In genomic region chr2:175414872-175415487, GRCh38 we compare ENCODE assay signal across 7 cellular contexts.
DNase-seq lines count a peak whose midpoint lies in the region; ATAC-seq and TF ChIP-seq lines count a peak whose summit lies in the region.

No MANE protein-coding gene starts in this region.

- TF ChIP-seq RAD21 in liver (IDR thresholded peaks at IDR 0.05): peak; percentile 71 to 76

- H3K27ac ChIP-seq in liver (ENCODE audit: low read depth in 1 of 2, low read length in 2 of 2): no peak overlapping the region

- 38% methylated on average over 3 of the region's 3 CpGs for WGBS in liver

- ATAC-seq in HG03354 (IDR thresholded peaks at IDR 0.05; ENCODE audit: poor library complexity, severe bottlenecking, unreplicated experiment) (peak; percentile 78), HG02610 (IDR thresholded peaks at IDR 0.05; ENCODE audit: unreplicated experiment) (no peak), HG02623 (IDR thresholded peaks at IDR 0.05; ENCODE audit: unreplicated experiment) (no peak)

- peaks cover 0 to 4% (median 0%) of the 10 kb centered on the region in 4 donors for H3K27me3 ChIP-seq in liver (ENCODE audit: control insufficient read depth in 4 of 4, insufficient read depth in 4 of 4, low read length in 3 of 4)

- H3K9me3 ChIP-seq in liver (ENCODE audit: control insufficient read depth in 4 of 4, low read length in 3 of 4): no peaks in the 10 kb centered on the region

- DNase-seq in ELF-1 (ENCODE audit: low read depth, low spot score) (peak; percentile 50), NOMO-1 treated with dmso at 0.1 percent for 144 hours (lab: John Stamatoyannopoulos, UW; ENCODE audit: unreplicated experiment) (peak; percentile 47), choroid plexus epithelial cell (ENCODE audit: low read depth) (peak; percentile 76)

- TF ChIP-seq CTCF in choroid plexus epithelial cell (conservative IDR thresholded peaks at IDR 0.05; ENCODE audit: low read depth, low read length) (peak; percentile 78), liver (IDR thresholded peaks at IDR 0.05; ENCODE audit: low read depth, low read length, missing input control) (peak; percentile 58)

- H3K36me3 ChIP-seq in liver (ENCODE audit: control insufficient read depth in 4 of 4, insufficient read depth in 3 of 4, low read depth in 1 of 4, low read length in 3 of 4): no peaks in the 10 kb centered on the region

- no peak overlapping the region for H3K4me3 ChIP-seq in choroid plexus epithelial cell (ENCODE audit: low read depth, low read length)
- no peak overlapping the region for H3K4me3 ChIP-seq in liver (ENCODE audit: low read depth in 1 of 3, low read length in 3 of 3)

- H3K9ac ChIP-seq in liver (ENCODE audit: low read depth in 1 of 2, low read length in 2 of 2): no peak overlapping the region

- H3K4me1 ChIP-seq in liver (ENCODE audit: control insufficient read depth in 4 of 4, insufficient read depth in 4 of 4, low read length in 3 of 4): no peaks in the 10 kb centered on the region

TF ChIP-seq in liver, 16 proteins besides CTCF, POLR2A, EP300 and RAD21:
- no peak for TF ChIP-seq JUND (IDR thresholded peaks at IDR 0.05)
- TF ChIP-seq HNF4G (IDR thresholded peaks at IDR 0.05): no peak
- no peak for TF ChIP-seq ATF3 (IDR thresholded peaks at IDR 0.05)
- no peak for TF ChIP-seq FOXA1 (IDR thresholded peaks at IDR 0.05)
- no peak for TF ChIP-seq SP1 (IDR thresholded peaks at IDR 0.05)
- no peak for TF ChIP-seq HNF4A (conservative IDR thresholded peaks at IDR 0.05)
- TF ChIP-seq TAF1 (conservative IDR thresholded peaks at IDR 0.05): no peak
- TF ChIP-seq EGR1 (IDR thresholded peaks at IDR 0.05; ENCODE audit: low read depth in 2 of 2): no peak
- no peak for TF ChIP-seq ZBTB33 (IDR thresholded peaks at IDR 0.05)
- TF ChIP-seq NR2F2 (IDR thresholded peaks at IDR 0.05): no peak
- no peak for TF ChIP-seq GABPA (IDR thresholded peaks at IDR 0.05 in 1 of 2, conservative IDR thresholded peaks at IDR 0.05 in 1 of 2)
- TF ChIP-seq MAX (IDR thresholded peaks at IDR 0.05): no peak
- no peak for TF ChIP-seq REST (IDR thresholded peaks at IDR 0.05)
- TF ChIP-seq RXRA (IDR thresholded peaks at IDR 0.05): no peak
- TF ChIP-seq FOXA2 (IDR thresholded peaks at IDR 0.05): no peak
- TF ChIP-seq YY1 (IDR thresholded peaks at IDR 0.05): no peak
